9 cellular contexts compared by ENCODE assay signal in genomic region chr3:50246517-50246954, GRCh38. TPM values are rescaled to one million over a fixed set of nuclear protein-coding genes. Genes with fewer than 3 reads are reported as not detected.
DNase-seq lines count a peak whose midpoint lies in the region; ATAC-seq and TF ChIP-seq lines count a peak whose summit lies in the region.
"Had no signal": no experiment of that assay in that cellular context is flagged by ENCODE, and none has a peak within 500 bp of the region (broad histone marks: within the 10 kb centered on the region; RNA-seq: fewer than 3 reads in every experiment).

No MANE protein-coding gene starts in this region.

- WGBS in heart right ventricle, 2 donors = 25 to 30% methylated on average over 10 of the region's 10 CpGs

- DNase-seq in GM13976 (ENCODE audit: low spot score) (peak; percentile 86), SIG-M5 treated with dmso at 0.1 percent for 504 hours (lab: John Stamatoyannopoulos, UW; ENCODE audit: unreplicated experiment) (peak; percentile 73), heart right ventricle (peak; percentile 45 to 76), inferior parietal cortex (ENCODE audit: extremely low spot score) (no peak), NCI-H2227 treated with DMSO at 0.1 percent for 48 hours (lab: John Stamatoyannopoulos, UW) (no peak)
- DNase-seq in activated naive CD4-positive, alpha-beta T cell (lab: John Stamatoyannopoulos, UW) = peak; percentile 33 to 64 (median 42)

- peak overlapping the region; percentile 83 to 100 (median 94) for H3K27ac ChIP-seq in heart right ventricle
- peak overlapping the region; percentile 45 to 95 (median 84) for H3K27ac ChIP-seq in skin epidermis

- H3K4me3 ChIP-seq in heart right ventricle (peak overlapping the region; percentile 12 to 57 (median 46)), skin epidermis (peak overlapping the region in 6 of 7 experiments; percentile 0 to 41 (median 24))

- intact Hi-C loops in heart right ventricle (cut with DNase I) = loop anchor here in 6 of 10 donors (1.0 to 2.0 kb wide), 2 partner anchors 19 to 20 kb away; no protein-coding TSS in a partner anchor

- H3K9me3 ChIP-seq in heart right ventricle = no peaks in the 10 kb centered on the region

- ATAC-seq in HG02885 (IDR thresholded peaks at IDR 0.05; ENCODE audit: poor library complexity, unreplicated experiment) (peak; percentile 72), heart right ventricle (peak; percentile 25 to 63 (median 46))

- H3K4me1 ChIP-seq in heart right ventricle = peaks cover 68 to 100% (median 99%) of the 10 kb centered on the region in 9 donors

- H3K36me3 ChIP-seq in heart right ventricle = peaks cover 0 to 73% (median 4%) of the 10 kb centered on the region in 9 donors

- H3K27me3 ChIP-seq in heart right ventricle = no peaks in the 10 kb centered on the region

- in situ Hi-C loops in GM13976 (cut with MboI; ENCODE audit: low sequenced_read_pairs, unreplicated experiment) = no loop called here

- no peak for TF ChIP-seq CTCF in GM13976 (IDR thresholded peaks at IDR 0.05; ENCODE audit: borderline replicate concordance, control extremely low read depth, extremely low read depth, insufficient read depth, missing control alignments)
- TF ChIP-seq CTCF in heart right ventricle (IDR thresholded peaks at IDR 0.05) = peak in 7 of 9 donors; percentile 4 to 47 (median 10)

RNA-seq across cellular contexts. Expression of gene GNAI2, which starts 10.5 kb away (rescaled TPM):
- 100 to 1,000 TPM; 112 to 270 (median 146) TPM for total RNA-seq in heart right ventricle
- polyA plus RNA-seq in heart right ventricle = 100 to 1,000 TPM; 107 to 171 TPM

RNA-seq across cellular contexts. Expression of gene SEMA3B, which starts 22.4 kb away (rescaled TPM):
- 10 to 100 TPM; 14.9 to 28.8 (median 21.9) TPM for total RNA-seq in heart right ventricle
- 10 to 100 TPM; 21.2 to 46.7 TPM for polyA plus RNA-seq in heart right ventricle

RNA-seq across cellular contexts. Expression of gene LSMEM2, which starts 32.4 kb away (rescaled TPM):
- 10 to 100 TPM; 13.2 to 45.2 (median 33.2) TPM for total RNA-seq in heart right ventricle
- 10 to 100 TPM in 1 of 2 donors, 1 to 10 TPM in 1; 1.9 to 26.3 TPM for polyA plus RNA-seq in heart right ventricle
- total RNA-seq: subcutaneous adipose tissue had no signal

RNA-seq across cellular contexts. Expression of gene SLC38A3, which starts 41.5 kb away (rescaled TPM):
- 10 to 100 TPM in 7 of 10 donors, 1 to 10 TPM in 3; 6.2 to 16.4 (median 11.2) TPM for total RNA-seq in heart right ventricle
- 10 to 100 TPM in 1 of 2 donors, 1 to 10 TPM in 1; 1.4 to 11.8 TPM for polyA plus RNA-seq in heart right ventricle
- total RNA-seq: subcutaneous adipose tissue had no signal

RNA-seq across cellular contexts. Expression of gene IFRD2, which starts 45.7 kb away (rescaled TPM):
- total RNA-seq in heart right ventricle = 10 to 100 TPM; 45.3 to 96.2 (median 54.1) TPM
- polyA plus RNA-seq in heart right ventricle = 100 to 1,000 TPM in 1 of 2 donors, 10 to 100 TPM in 1; 88.1 to 123 TPM

Comparison
In these comparisons a context has a peak if more than half of its experiments do, and no peak if none do; other contexts are left out.
1. DNase-seq: peak in GM13976 (single experiment), SIG-M5 treated with dmso at 0.1 percent for 504 hours (single experiment), activated naive CD4-positive, alpha-beta T cell (4 of 4) and heart right ventricle (2 of 2); none in inferior parietal cortex (single experiment) and NCI-H2227 treated with DMSO at 0.1 percent for 48 hours (single experiment).